Comparison of ENCODE assay signal across 1 cellular context in the genomic region with DNA sequence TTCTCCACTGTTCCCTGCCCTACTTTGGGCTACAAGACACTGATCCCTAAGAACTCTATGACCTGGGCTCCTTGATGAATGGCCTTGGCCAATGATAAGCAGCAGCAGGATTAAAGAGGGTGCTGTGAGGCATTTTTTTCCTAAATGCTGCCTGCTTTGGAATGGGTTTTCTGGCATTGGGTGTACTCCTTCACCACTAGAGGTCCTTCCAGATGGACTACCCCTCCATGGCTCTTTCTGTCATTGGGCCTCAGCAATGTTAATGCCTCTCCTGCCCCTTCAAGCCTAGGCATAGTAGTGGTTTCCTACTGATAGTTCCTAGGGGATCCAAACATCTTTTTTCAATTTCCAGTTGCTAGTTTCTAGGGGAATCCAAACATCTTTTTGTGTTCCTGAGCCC.
TF ChIP-seq lines count a peak whose summit lies in the region.

No MANE protein-coding gene starts in this region.

TF ChIP-seq in H1, 55 proteins besides CTCF, POLR2A, EP300 and RAD21:
- no peak for TF ChIP-seq GTF2F1 (IDR thresholded peaks at IDR 0.05; ENCODE audit: borderline replicate concordance, low read depth, low read length)
- TF ChIP-seq CHD2 (IDR thresholded peaks at IDR 0.05; ENCODE audit: low read length): no peak
- 0 out of 2 replicates have a peak, but pooled peaks have one; percentile 7 for TF ChIP-seq YY1 (IDR thresholded peaks at IDR 0.05; ENCODE audit: low read depth, low read length)
